Comparison of ENCODE assay signal across 1 cellular context in genomic region chr19:45815501-45816216, GRCh38.
A peak's percentile ranks its signal among the peaks of the same experiment; 100 is the strongest.
TF ChIP-seq lines count a peak whose summit lies in the region.

No MANE protein-coding gene starts in this region.

TF ChIP-seq in WTC11, 78 proteins besides CTCF, POLR2A, EP300 and RAD21 (continued from another document):
- TF ChIP-seq STAT6 (CRISPR knock-in tag; conservative IDR thresholded peaks at IDR 0.05; ENCODE audit: low read depth), result no peak
- TF ChIP-seq SP1 (CRISPR knock-in tag; conservative IDR thresholded peaks at IDR 0.05), result peak; percentile 68
- TF ChIP-seq FOXK1 (CRISPR knock-in tag; IDR thresholded peaks at IDR 0.05), result 0 out of 2 replicates have a peak, but pooled peaks have one; percentile 45
- no peak for TF ChIP-seq JAZF1 (CRISPR knock-in tag; IDR thresholded peaks at IDR 0.05)
- 0 out of 2 replicates have a peak, but pooled peaks have one; percentile 8 for TF ChIP-seq TP53 (CRISPR knock-in tag; IDR thresholded peaks at IDR 0.05)
- peak; percentile 92 for TF ChIP-seq ZNF121 (CRISPR knock-in tag; IDR thresholded peaks at IDR 0.05)
- TF ChIP-seq ATF1 (CRISPR knock-in tag; IDR thresholded peaks at IDR 0.05), result no peak
- no peak for TF ChIP-seq ZNF219 (CRISPR knock-in tag; IDR thresholded peaks at IDR 0.05; ENCODE audit: borderline replicate concordance)
- TF ChIP-seq IRF2 (CRISPR knock-in tag; IDR thresholded peaks at IDR 0.05; ENCODE audit: borderline replicate concordance, low read depth), result no peak
- no peak for TF ChIP-seq TEAD4 (CRISPR knock-in tag; IDR thresholded peaks at IDR 0.05)
- TF ChIP-seq ZNF263 (CRISPR knock-in tag; IDR thresholded peaks at IDR 0.05; ENCODE audit: low read depth), result peak; percentile 93
- TF ChIP-seq MXD4 (CRISPR knock-in tag; IDR thresholded peaks at IDR 0.05; ENCODE audit: borderline replicate concordance), result no peak
- no peak for TF ChIP-seq SMAD4 (CRISPR knock-in tag; IDR thresholded peaks at IDR 0.05)
- no peak for TF ChIP-seq ZMAT4 (CRISPR knock-in tag; IDR thresholded peaks at IDR 0.05)
- no peak for TF ChIP-seq ZBTB21 (CRISPR knock-in tag; IDR thresholded peaks at IDR 0.05; ENCODE audit: borderline replicate concordance)
- no peak for TF ChIP-seq MYBL2 (CRISPR knock-in tag; IDR thresholded peaks at IDR 0.05)
- no peak for TF ChIP-seq ZBTB43 (CRISPR knock-in tag; IDR thresholded peaks at IDR 0.05)
- no peak for TF ChIP-seq ESRRA (CRISPR knock-in tag; IDR thresholded peaks at IDR 0.05; ENCODE audit: borderline replicate concordance)
- no peak for TF ChIP-seq ZNF423 (CRISPR knock-in tag; IDR thresholded peaks at IDR 0.05)
- no peak for TF ChIP-seq ZNF317 (CRISPR knock-in tag; IDR thresholded peaks at IDR 0.05; ENCODE audit: borderline replicate concordance, low read depth)
- no peak for TF ChIP-seq NFE2L1 (CRISPR knock-in tag; IDR thresholded peaks at IDR 0.05)
- no peak for TF ChIP-seq GABPB1 (CRISPR knock-in tag; IDR thresholded peaks at IDR 0.05)
- no peak for TF ChIP-seq ELF4 (CRISPR knock-in tag; IDR thresholded peaks at IDR 0.05; ENCODE audit: low read depth)
- no peak for TF ChIP-seq E2F5 (CRISPR knock-in tag; IDR thresholded peaks at IDR 0.05)
- no peak for TF ChIP-seq CREB1 (CRISPR knock-in tag; IDR thresholded peaks at IDR 0.05)
- peak; percentile 56; the same call in 1 of the 2 replicates for TF ChIP-seq ZNF138 (CRISPR knock-in tag; conservative IDR thresholded peaks at IDR 0.05)
- no peak for TF ChIP-seq ZNF281 (CRISPR knock-in tag; IDR thresholded peaks at IDR 0.05)
- no peak for TF ChIP-seq HMGA2 (CRISPR knock-in tag; IDR thresholded peaks at IDR 0.05)
- TF ChIP-seq GTF2I (CRISPR knock-in tag; conservative IDR thresholded peaks at IDR 0.05), result no peak
- TF ChIP-seq OVOL2 (CRISPR knock-in tag; IDR thresholded peaks at IDR 0.05; ENCODE audit: borderline replicate concordance), result no peak
- 0 out of 2 replicates have a peak, but pooled peaks have one; percentile 17 for TF ChIP-seq FOXP4 (CRISPR knock-in tag; IDR thresholded peaks at IDR 0.05)
- TF ChIP-seq ZNF532 (CRISPR knock-in tag; IDR thresholded peaks at IDR 0.05; ENCODE audit: borderline replicate concordance), result no peak
- TF ChIP-seq ZNF416 (CRISPR knock-in tag; IDR thresholded peaks at IDR 0.05), result no peak
- no peak for TF ChIP-seq SOX15 (CRISPR knock-in tag; IDR thresholded peaks at IDR 0.05)
- TF ChIP-seq ATF3 (CRISPR knock-in tag; conservative IDR thresholded peaks at IDR 0.05), result no peak
- TF ChIP-seq HMGXB4 (CRISPR knock-in tag; IDR thresholded peaks at IDR 0.05), result 0 out of 2 replicates have a peak, but pooled peaks have one; percentile 11
TF ChIP-seq in WTC11: peak in this region for 10.
